In the genomic region with DNA sequence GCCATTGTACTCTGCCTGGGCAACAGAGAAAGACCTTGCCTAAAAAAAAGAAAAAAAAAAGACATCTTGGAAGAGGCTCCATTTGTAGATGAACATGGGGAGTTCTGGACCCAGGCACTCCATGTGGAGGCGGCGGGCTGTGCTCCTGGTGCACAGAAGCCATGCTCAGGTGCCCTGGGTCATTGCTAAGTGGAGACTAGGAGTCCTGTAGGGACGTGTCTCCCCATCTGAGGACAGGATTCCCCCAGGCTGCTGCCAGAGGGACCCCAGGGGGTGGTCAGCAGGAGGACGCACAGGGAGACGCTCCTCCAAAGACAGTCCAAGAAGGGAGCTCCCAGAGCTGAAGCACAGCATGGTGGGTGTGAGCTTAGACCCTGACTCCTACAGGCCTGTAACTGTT, we compare ENCODE assay signal across 1 cellular context.
A peak's percentile ranks its signal among the peaks of the same experiment; 100 is the strongest.
TF ChIP-seq lines count a peak whose summit lies in the region.

No MANE protein-coding gene starts in this region.

TF ChIP-seq in K562, 482 proteins besides CTCF, POLR2A, EP300 and RAD21:
- TF ChIP-seq, protein P1, sequence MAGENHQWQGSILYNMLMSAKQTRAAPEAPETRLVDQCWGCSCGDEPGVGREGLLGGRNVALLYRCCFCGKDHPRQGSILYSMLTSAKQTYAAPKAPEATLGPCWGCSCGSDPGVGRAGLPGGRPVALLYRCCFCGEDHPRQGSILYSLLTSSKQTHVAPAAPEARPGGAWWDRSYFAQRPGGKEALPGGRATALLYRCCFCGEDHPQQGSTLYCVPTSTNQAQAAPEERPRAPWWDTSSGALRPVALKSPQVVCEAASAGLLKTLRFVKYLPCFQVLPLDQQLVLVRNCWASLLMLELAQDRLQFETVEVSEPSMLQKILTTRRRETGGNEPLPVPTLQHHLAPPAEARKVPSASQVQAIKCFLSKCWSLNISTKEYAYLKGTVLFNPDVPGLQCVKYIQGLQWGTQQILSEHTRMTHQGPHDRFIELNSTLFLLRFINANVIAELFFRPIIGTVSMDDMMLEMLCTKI (IDR thresholded peaks at IDR 0.05; ENCODE audit: partially characterized antibody), result no peak
- no peak for TF ChIP-seq RBM15 (IDR thresholded peaks at IDR 0.05; ENCODE audit: insufficient read depth, low read length)
- TF ChIP-seq POLR2G (IDR thresholded peaks at IDR 0.05; ENCODE audit: low read depth, low read length), result peak; percentile 41; the same call in 1 of the 2 replicates
